ENCODE assay signal across 1 cellular context in genomic region chr17:79027274-79027924, GRCh38.
A peak's percentile ranks its signal among the peaks of the same experiment; 100 is the strongest.
TF ChIP-seq lines count a peak whose summit lies in the region.

No MANE protein-coding gene starts in this region.

TF ChIP-seq in HepG2, 621 proteins besides CTCF, POLR2A, EP300 and RAD21 (continued from another document and continues in another):
- peak; percentile 42 for TF ChIP-seq ZBTB33 (CRISPR knock-in tag; IDR thresholded peaks at IDR 0.05)
- TF ChIP-seq AHDC1 (CRISPR knock-in tag; IDR thresholded peaks at IDR 0.05; ENCODE audit: borderline replicate concordance) = no peak
- TF ChIP-seq FOXP1 (IDR thresholded peaks at IDR 0.05) = no peak
- no peak; the same call in 1 of the 2 replicates for TF ChIP-seq FOXP1 (CRISPR knock-in tag; IDR thresholded peaks at IDR 0.05)
- TF ChIP-seq ZNF280D (CRISPR knock-in tag; IDR thresholded peaks at IDR 0.05) = 0 out of 2 replicates have a peak, but pooled peaks have one; percentile 9
- no peak for TF ChIP-seq SMAD1 (CRISPR knock-in tag; IDR thresholded peaks at IDR 0.05; ENCODE audit: borderline replicate concordance, low read depth)
- no peak for TF ChIP-seq ATF7-NPFF (CRISPR knock-in tag; IDR thresholded peaks at IDR 0.05; ENCODE audit: low read depth)
- TF ChIP-seq TP53 (CRISPR knock-in tag; conservative IDR thresholded peaks at IDR 0.05) = no peak
- no peak for TF ChIP-seq MTF2 (CRISPR knock-in tag; IDR thresholded peaks at IDR 0.05; ENCODE audit: borderline replicate concordance)
- no peak for TF ChIP-seq ZMYM4 (CRISPR knock-in tag; IDR thresholded peaks at IDR 0.05)
- 0 out of 2 replicates have a peak, but pooled peaks have one; percentile 76 for TF ChIP-seq MYNN (CRISPR knock-in tag; IDR thresholded peaks at IDR 0.05; ENCODE audit: low read depth)
- TF ChIP-seq DNMT1 (CRISPR knock-in tag; IDR thresholded peaks at IDR 0.05) = no peak
- no peak for TF ChIP-seq GLMP (CRISPR knock-in tag; IDR thresholded peaks at IDR 0.05; ENCODE audit: borderline replicate concordance)
- no peak for TF ChIP-seq ATRX (CRISPR knock-in tag; IDR thresholded peaks at IDR 0.05; ENCODE audit: borderline replicate concordance)
- TF ChIP-seq CC2D1A (CRISPR knock-in tag; IDR thresholded peaks at IDR 0.05) = 0 out of 2 replicates have a peak, but pooled peaks have one; percentile 88
- peak; percentile 3; the same call in 1 of the 2 replicates for TF ChIP-seq ARNT2 (CRISPR knock-in tag; IDR thresholded peaks at IDR 0.05; ENCODE audit: low read depth)
- 0 out of 2 replicates have a peak, but pooled peaks have one; percentile 43 for TF ChIP-seq REPIN1 (CRISPR knock-in tag; IDR thresholded peaks at IDR 0.05; ENCODE audit: borderline replicate concordance, low read depth)
- TF ChIP-seq SRSF1 (optimal IDR thresholded peaks at IDR 0.05; ENCODE audit: low read depth, low read length) = peak; percentile 83
- peak; percentile 50 for TF ChIP-seq RBFOX2 (IDR thresholded peaks at IDR 0.05; ENCODE audit: low read depth, low read length)
- TF ChIP-seq ZNF792 (CRISPR knock-in tag; IDR thresholded peaks at IDR 0.05) = peak; percentile 78
- TF ChIP-seq MYC (CRISPR knock-in tag; IDR thresholded peaks at IDR 0.05; ENCODE audit: borderline replicate concordance) = peak; percentile 95
- TF ChIP-seq SIX1 (CRISPR knock-in tag; IDR thresholded peaks at IDR 0.05; ENCODE audit: borderline replicate concordance) = 0 out of 2 replicates have a peak, but pooled peaks have one; percentile 7
- TF ChIP-seq GABPB1 (CRISPR knock-in tag; IDR thresholded peaks at IDR 0.05) = peak; percentile 41
- peak; percentile 31; the same call in 1 of the 2 replicates for TF ChIP-seq HMGXB3 (CRISPR knock-in tag; IDR thresholded peaks at IDR 0.05; ENCODE audit: borderline replicate concordance)
- peak; percentile 48 for TF ChIP-seq BCL6 (CRISPR knock-in tag; IDR thresholded peaks at IDR 0.05)
- TF ChIP-seq SKI (IDR thresholded peaks at IDR 0.05; ENCODE audit: partially characterized antibody) = no peak
- TF ChIP-seq ZNF563 (CRISPR knock-in tag; IDR thresholded peaks at IDR 0.05) = no peak
- no peak; the same call in 1 of the 2 replicates for TF ChIP-seq ZNF607 (CRISPR knock-in tag; IDR thresholded peaks at IDR 0.05; ENCODE audit: borderline replicate concordance)
- TF ChIP-seq ZNF652 (CRISPR knock-in tag; IDR thresholded peaks at IDR 0.05; ENCODE audit: borderline replicate concordance, low read depth) = no peak; the same call in 1 of the 2 replicates
- peak; percentile 68; the same call in 1 of the 2 replicates for TF ChIP-seq ZNF770 (CRISPR knock-in tag; IDR thresholded peaks at IDR 0.05)
- TF ChIP-seq ZSCAN21 (CRISPR knock-in tag; IDR thresholded peaks at IDR 0.05; ENCODE audit: borderline replicate concordance) = 0 out of 2 replicates have a peak, but pooled peaks have one; percentile 42
- TF ChIP-seq MIXL1 (CRISPR knock-in tag; IDR thresholded peaks at IDR 0.05) = peak; percentile 70; the same call in 1 of the 2 replicates
- no peak for TF ChIP-seq YEATS2 (CRISPR knock-in tag; IDR thresholded peaks at IDR 0.05; ENCODE audit: borderline replicate concordance)
- 0 out of 2 replicates have a peak, but pooled peaks have one; percentile 18 for TF ChIP-seq KDM5A (IDR thresholded peaks at IDR 0.05; ENCODE audit: borderline replicate concordance, low read length)
- TF ChIP-seq TIGD3 (CRISPR knock-in tag; IDR thresholded peaks at IDR 0.05; ENCODE audit: borderline replicate concordance) = no peak
- peak; percentile 79; the same call in 1 of the 2 replicates for TF ChIP-seq RXRA (CRISPR knock-in tag; IDR thresholded peaks at IDR 0.05)
- no peak for TF ChIP-seq MATR3 (CRISPR knock-in tag; IDR thresholded peaks at IDR 0.05)
- TF ChIP-seq ZNF138 (CRISPR knock-in tag; IDR thresholded peaks at IDR 0.05; ENCODE audit: low read depth) = 0 out of 2 replicates have a peak, but pooled peaks have one; percentile 65
- TF ChIP-seq U2AF2 (IDR thresholded peaks at IDR 0.05; ENCODE audit: low read depth, low read length) = no peak
